ENCODE assay signal across 8 cellular contexts in the genomic region with DNA sequence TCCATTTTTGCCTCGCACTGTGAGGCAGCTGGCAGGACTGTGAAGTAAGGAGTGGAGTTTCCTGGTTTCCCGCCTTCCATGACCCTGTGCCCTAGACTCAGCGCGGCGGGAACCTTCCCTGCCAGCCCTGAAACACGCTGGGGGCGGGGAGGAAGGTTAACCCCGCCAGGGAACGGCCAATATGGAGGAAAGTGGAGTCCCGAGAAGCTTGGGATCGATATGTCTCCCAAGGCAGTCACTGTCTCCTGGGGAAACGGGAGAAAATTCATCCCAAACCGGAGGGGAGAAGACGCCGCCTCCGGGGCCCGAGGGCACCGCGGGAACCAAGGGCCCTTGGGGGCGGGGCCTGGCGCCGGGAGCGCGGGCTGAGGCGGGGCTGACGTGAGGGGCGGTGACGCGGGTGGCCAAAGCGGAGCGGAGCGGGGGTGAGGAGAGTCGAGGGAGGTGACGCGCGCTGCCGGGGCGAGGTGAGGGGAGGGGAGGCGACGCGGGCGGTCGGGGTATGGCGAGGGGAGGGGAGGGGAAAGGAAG. TPM values are rescaled to one million over a fixed set of nuclear protein-coding genes. Genes with fewer than 3 reads are reported as not detected.
DNase-seq lines count a peak whose midpoint lies in the region; ATAC-seq, FAIRE-seq and TF ChIP-seq lines count a peak whose summit lies in the region.

TSS of gene HMCES (plus strand) at position 432 of the 531 bp plus-strand sequence. CDS start 863 bp downstream, outside the sequence.

- peak within 1 kb of the TSS; percentile 95 for H3K27ac Mint-ChIP-seq in activated CD4-positive, alpha-beta T cell treated with anti-CD3 and anti-CD28 coated beads for 36 hours

- no peaks in the 10 kb centered on the region for H4K20me1 ChIP-seq in keratinocyte (ENCODE audit: control insufficient read depth, extremely low read depth, insufficient read depth, low read length)

- CTCF ChIA-PET in A549 (lab: Yijun Ruan, JAX) = interaction anchor here (1.3 kb wide), 1 partner anchor 38 kb away, joined by 5 read pairs; a partner anchor contains a TSS
- CTCF ChIA-PET in activated CD4-positive, alpha-beta T cell treated with anti-CD3 and anti-CD28 coated beads for 36 hours (lab: Charles Lee) = interaction anchor here (0.7 to 1.0 kb wide), 3 partner anchors 11 to 225 kb away, joined by 3 to 9 read pairs (median 3); a partner anchor contains a TSS

- H3K27me3 ChIP-seq in keratinocyte (ENCODE audit: control insufficient read depth, extremely low read depth, insufficient read depth, low read length) = no peaks in the 10 kb centered on the region

- H3K36me3 Mint-ChIP-seq in activated CD4-positive, alpha-beta T cell treated with anti-CD3 and anti-CD28 coated beads for 36 hours (ENCODE audit: low read depth) = peaks cover 50% of the 10 kb centered on the region

- H3K4me2 ChIP-seq in A549 (peak within 1 kb of the TSS; percentile 77), keratinocyte (ENCODE audit: control insufficient read depth, extremely low read depth, insufficient read depth, low read depth, low read length) (peak within 1 kb of the TSS; percentile 83)

- peak within 1 kb of the TSS; percentile 89 for H3K4me3 Mint-ChIP-seq in activated CD4-positive, alpha-beta T cell treated with anti-CD3 and anti-CD28 coated beads for 36 hours

- TF ChIP-seq RAD21 in A549 (conservative IDR thresholded peaks at IDR 0.05 in 1 of 2, IDR thresholded peaks at IDR 0.05 in 1 of 2) = no peak

- H3K9ac ChIP-seq in keratinocyte (ENCODE audit: control insufficient read depth, extremely low read depth, insufficient read depth, low read length) = peak within 1 kb of the TSS; percentile 85

- H3K9me3 ChIP-seq in A549 (no peaks in the 10 kb centered on the region), keratinocyte (ENCODE audit: control insufficient read depth, low read depth, low read length) (no peaks in the 10 kb centered on the region)

- peak; percentile 77 to 82 for DNase-seq in A549 (ENCODE audit: low read depth in 1 of 2, low spot score in 1 of 2)
- DNase-seq in NCI-H524 (lab: John Stamatoyannopoulos, UW) = peak; percentile 84 to 87
- DNase-seq in activated CD4-positive, alpha-beta T cell treated with anti-CD3 and anti-CD28 coated beads for 36 hours = peak; percentile 98
- DNase-seq in cerebellum (ENCODE audit: low spot score) = peak; percentile 97
- no peak for DNase-seq in keratinocyte (ENCODE audit: low read depth, low spot score)
- DNase-seq in stimulated activated CD4-positive, alpha-beta T cell treated with anti-CD3 and anti-CD28 coated beads, Interleukin-12 subunit alpha, Interleukin-12 subunit beta, amount 100 ng/mL, for 48 hours (ENCODE audit: low read depth in 2 of 3, low spot score in 1 of 3) = peak; percentile 83 to 93 (median 89)

- ATAC-seq in A549 = peak; percentile 90 to 93
- peak; percentile 37 for ATAC-seq in GM19025 (IDR thresholded peaks at IDR 0.05; ENCODE audit: low read depth, unreplicated experiment)
- ATAC-seq in HG03432 (IDR thresholded peaks at IDR 0.05; ENCODE audit: unreplicated experiment) = peak; percentile 55
- peak; percentile 84 for ATAC-seq in activated CD4-positive, alpha-beta T cell treated with anti-CD3 and anti-CD28 coated beads for 36 hours

- peaks cover 55% of the 10 kb centered on the region for H3K4me1 Mint-ChIP-seq in activated CD4-positive, alpha-beta T cell treated with anti-CD3 and anti-CD28 coated beads for 36 hours

- no peak for TF ChIP-seq POLR2A in A549 (IDR thresholded peaks at IDR 0.05; ENCODE audit: low read length)

- intact Hi-C loops in activated CD4-positive, alpha-beta T cell treated with anti-CD3 and anti-CD28 coated beads for 36 hours (cut with DNase I, micrococcal nuclease) = loop anchor here (1.0 to 5.0 kb wide), 8 partner anchors 29 to 1226 kb away; partner anchors contain the start of genes CNBP (in 1 of the 2), COPG1 (in 1 of the 2), ISY1 (in 1 of the 2) and SEC61A1 (in 1 of the 2)

- H3K4me1 ChIP-seq in A549 (peaks cover 22% of the 10 kb centered on the region), keratinocyte (ENCODE audit: control insufficient read depth, extremely low read depth, insufficient read depth, low read length) (peaks cover 24% of the 10 kb centered on the region)

- no peaks in the 10 kb centered on the region for H3K9me1 ChIP-seq in keratinocyte (ENCODE audit: control insufficient read depth, extremely low read depth, insufficient read depth, low read length)

- peak within 1 kb of the TSS; percentile 82 for H2AFZ ChIP-seq in keratinocyte (ENCODE audit: control insufficient read depth, low read length)

- H3K4me3 ChIP-seq in A549 = peak within 1 kb of the TSS; percentile 70
- peak within 1 kb of the TSS; percentile 67 to 85 (median 83) for H3K4me3 ChIP-seq in keratinocyte (ENCODE audit: control insufficient read depth in 2 of 3, extremely low read depth in 1 of 3, insufficient read depth in 2 of 3, low read depth in 1 of 3, low read length in 3 of 3)

- POLR2A ChIA-PET in A549 (lab: Yijun Ruan, JAX) = interaction anchor here (0.6 to 1.8 kb wide), 3 partner anchors 18 to 129 kb away, joined by 3 to 4 read pairs (median 4); no protein-coding TSS in a partner anchor
- POLR2A ChIA-PET in activated CD4-positive, alpha-beta T cell treated with anti-CD3 and anti-CD28 coated beads for 36 hours (lab: Charles Lee) = interaction anchor here (1.1 to 2.1 kb wide), 3 partner anchors 36 to 160 kb away, joined by 3 to 22 read pairs (median 5); a partner anchor contains a TSS

- dilution Hi-C loops in keratinocyte (cut with MboI; ENCODE audit: extremely low pct_ligation_motif_present, low sequenced_read_pairs) = no loop called here

- TF ChIP-seq CTCF in A549 (IDR thresholded peaks at IDR 0.05) (no peak), keratinocyte (optimal IDR thresholded peaks at IDR 0.05 in 1 of 3, IDR thresholded peaks at IDR 0.05 in 1 of 3, conservative IDR thresholded peaks at IDR 0.05 in 1 of 3; ENCODE audit: extremely low read depth in 1 of 3, insufficient read depth in 2 of 3, low read length in 3 of 3) (no peak)

- H3K79me2 ChIP-seq in keratinocyte (ENCODE audit: control insufficient read depth, insufficient read depth, low read length) = peaks cover 16% of the 10 kb centered on the region

- 3% methylated on average over 11 of the region's 44 CpGs for WGBS in A549 (ENCODE audit: missing lambda C conversion rate)

- peaks cover 16 to 21% of the 10 kb centered on the region in 2 experiments for H3K36me3 ChIP-seq in keratinocyte (ENCODE audit: control insufficient read depth in 2 of 2, extremely low read depth in 1 of 2, insufficient read depth in 2 of 2, low read length in 2 of 2)

- no peak for FAIRE-seq in A549 (lab: Jason Lieb, UNC)
- FAIRE-seq in keratinocyte (lab: Jason Lieb, UNC) = no peak

- H3K9me3 Mint-ChIP-seq in activated CD4-positive, alpha-beta T cell treated with anti-CD3 and anti-CD28 coated beads for 36 hours (ENCODE audit: low read depth) = no peaks in the 10 kb centered on the region

- no peak for TF ChIP-seq EP300 in A549 (IDR thresholded peaks at IDR 0.05)

- H3K27me3 Mint-ChIP-seq in activated CD4-positive, alpha-beta T cell treated with anti-CD3 and anti-CD28 coated beads for 36 hours = no peaks in the 10 kb centered on the region

- H3K27ac ChIP-seq in A549 = peak within 1 kb of the TSS; percentile 85 to 100
- H3K27ac ChIP-seq in keratinocyte (ENCODE audit: control insufficient read depth, insufficient read depth, low read length) = peak within 1 kb of the TSS; percentile 77

TF ChIP-seq in A549, 52 proteins besides CTCF, POLR2A, EP300 and RAD21 (continues in another document):
- TF ChIP-seq ZNF302 (CRISPR knock-in tag; IDR thresholded peaks at IDR 0.05) = peak; percentile 33; the same call in 1 of the 2 replicates
- 0 out of 2 replicates have a peak, but pooled peaks have one; percentile 41 for TF ChIP-seq TP53 (CRISPR knock-in tag; IDR thresholded peaks at IDR 0.05)
- TF ChIP-seq JUN (IDR thresholded peaks at IDR 0.05) = 0 out of 5 replicates have a peak, but pooled peaks of 1 of the 2 experiments have one; percentile 53
- TF ChIP-seq HOXB5 (CRISPR knock-in tag; IDR thresholded peaks at IDR 0.05) = peak; percentile 60; the same call in 1 of the 2 replicates
- TF ChIP-seq MAX (IDR thresholded peaks at IDR 0.05) = peak; percentile 84
- TF ChIP-seq FOXS1 (CRISPR knock-in tag; IDR thresholded peaks at IDR 0.05) = 0 out of 2 replicates have a peak, but pooled peaks have one; percentile 27
- TF ChIP-seq, protein P1, sequence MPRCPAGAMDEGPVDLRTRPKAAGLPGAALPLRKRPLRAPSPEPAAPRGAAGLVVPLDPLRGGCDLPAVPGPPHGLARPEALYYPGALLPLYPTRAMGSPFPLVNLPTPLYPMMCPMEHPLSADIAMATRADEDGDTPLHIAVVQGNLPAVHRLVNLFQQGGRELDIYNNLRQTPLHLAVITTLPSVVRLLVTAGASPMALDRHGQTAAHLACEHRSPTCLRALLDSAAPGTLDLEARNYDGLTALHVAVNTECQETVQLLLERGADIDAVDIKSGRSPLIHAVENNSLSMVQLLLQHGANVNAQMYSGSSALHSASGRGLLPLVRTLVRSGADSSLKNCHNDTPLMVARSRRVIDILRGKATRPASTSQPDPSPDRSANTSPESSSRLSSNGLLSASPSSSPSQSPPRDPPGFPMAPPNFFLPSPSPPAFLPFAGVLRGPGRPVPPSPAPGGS (IDR thresholded peaks at IDR 0.05) = peak; percentile 42; the same call in 1 of the 3 replicates

RNA-seq across cellular contexts. Expression of gene HMCES, which starts in this region (rescaled TPM):
- polyA plus RNA-seq in A549 (2011; rRNA removed) = 35.2 and 38.3 TPM in 2 replicates
- 37.2 and 39.2 TPM in 2 replicates for polyA plus RNA-seq in A549 (2012; cell fraction: cytosol; rRNA removed)
- 18.9 and 27.4 TPM in 2 replicates for polyA plus RNA-seq in A549 (2012; cell fraction: nucleus; rRNA removed)
- polyA plus RNA-seq in A549 (2017; fragmentation: RNase III; extraction: RNeasy Plus Mini Kit Qiagen cat#74134 plus additional on column Dnase treatment) = 38.1 to 40.1 TPM (median 39.9 TPM) in 3 replicates
- 11.3 and 14.4 TPM in 2 replicates for polyA minus RNA-seq in A549 (2011; rRNA and poly(A)+ RNA removed)
- total RNA-seq in activated CD4-positive, alpha-beta T cell treated with anti-CD3 and anti-CD28 coated beads for 36 hours = 10 to 100 TPM; 43.1 to 56.7 TPM
- 14.6 TPM for total RNA-seq in cerebellum
- polyA plus RNA-seq in keratinocyte = 36.4 to 66.4 TPM (median 54.6 TPM) in 3 replicates
- 11.3 TPM for polyA plus RNA-seq in keratinocyte (2011; ENCODE audit: low read depth)
- 39.0 and 41.1 TPM in 2 replicates for polyA plus RNA-seq in keratinocyte (2011; cell fraction: cytosol; rRNA removed)
- polyA plus RNA-seq in keratinocyte (2011; cell fraction: nucleus; rRNA removed) = 43.9 and 45.5 TPM in 2 replicates
- polyA plus RNA-seq in keratinocyte (2012; ENCODE audit: low replicate concordance) = 39.9 and 63.3 TPM in 2 replicates
- polyA minus RNA-seq in keratinocyte = 16.7 to 31.2 TPM (median 27.3 TPM) in 3 replicates
- polyA minus RNA-seq in keratinocyte (2011; cell fraction: cytosol; rRNA and poly(A)+ RNA removed) = 22.1 TPM
- polyA minus RNA-seq in keratinocyte (2011; cell fraction: nucleus; rRNA and poly(A)+ RNA removed) = 8.9 and 21.1 TPM in 2 replicates

Comparison
In these comparisons a context has a peak if more than half of its experiments do, and no peak if none do; other contexts are left out.
1. ATAC-seq: peak in every context shown above with its lines; median percentile 92 in A549; 84 in activated CD4-positive, alpha-beta T cell treated with anti-CD3 and anti-CD28 coated beads for 36 hours; 55 in HG03432; 37 in GM19025.